ENCODE assay signal across 10 cellular contexts in genomic region chr2:240454031-240454901, GRCh38. TPM values are rescaled to one million over a fixed set of nuclear protein-coding genes. Genes with fewer than 3 reads are reported as not detected.
DNase-seq lines count a peak whose midpoint lies in the region; ATAC-seq and TF ChIP-seq lines count a peak whose summit lies in the region.
"Had no signal": no experiment of that assay in that cellular context is flagged by ENCODE, and none has a peak within 500 bp of the region (broad histone marks: within the 10 kb centered on the region; RNA-seq: fewer than 3 reads in every experiment).

No MANE protein-coding gene starts in this region.

- H3K9me3 ChIP-seq in mesodermal cell (ENCODE audit: control insufficient read depth, low read length) (no peaks in the 10 kb centered on the region), thymus (ENCODE audit: control insufficient read depth) (no peaks in the 10 kb centered on the region)
- H3K9me3 ChIP-seq: spleen had no signal

- CTCF ChIA-PET in activated naive CD4-positive, alpha-beta T cell treated with anti-CD3 and anti-CD28 coated beads, Interleukin-2, amount 10 ng/mL, durations not matched to agents 7 days and 5 days (lab: Charles Lee), result no interaction called here

- DNase-seq in activated naive CD4-positive, alpha-beta T cell treated with anti-CD3 and anti-CD28 coated beads, Interleukin-2, amount 10 ng/mL, durations not matched to agents 7 days and 5 days, result no peak
- no peak for DNase-seq in activated naive CD4-positive, alpha-beta T cell (lab: John Stamatoyannopoulos, UW)
- peak in 14 of 61 donors; percentile 24 to 75 (median 46) for DNase-seq in caudate nucleus (lab: John Stamatoyannopoulos, UW)
- no peak for DNase-seq in lower leg skin (ENCODE audit: low spot score in 2 of 2)
- no peak for DNase-seq in epidermal melanocyte (ENCODE audit: insufficient read length, low spot score)
- DNase-seq: OCI-M1 had no signal

- intact Hi-C loops in lower leg skin (cut with DNase I; ENCODE audit: low total_unique reads), result no loop called here

- H3K4me3 Mint-ChIP-seq in activated naive CD4-positive, alpha-beta T cell treated with anti-CD3 and anti-CD28 coated beads, Interleukin-2, amount 10 ng/mL, durations not matched to agents 7 days and 5 days, result peak overlapping the region; percentile 49

- H3K9me3 Mint-ChIP-seq in activated naive CD4-positive, alpha-beta T cell treated with anti-CD3 and anti-CD28 coated beads, Interleukin-2, amount 10 ng/mL, durations not matched to agents 7 days and 5 days, result no peaks in the 10 kb centered on the region

- ATAC-seq in HG02763 (IDR thresholded peaks at IDR 0.05; ENCODE audit: unreplicated experiment), result no peak

- H3K27ac Mint-ChIP-seq in activated naive CD4-positive, alpha-beta T cell treated with anti-CD3 and anti-CD28 coated beads, Interleukin-2, amount 10 ng/mL, durations not matched to agents 7 days and 5 days, result no peak overlapping the region

- H3K36me3 Mint-ChIP-seq in activated naive CD4-positive, alpha-beta T cell treated with anti-CD3 and anti-CD28 coated beads, Interleukin-2, amount 10 ng/mL, durations not matched to agents 7 days and 5 days, result no peaks in the 10 kb centered on the region

- peaks cover 59% of the 10 kb centered on the region for H3K27me3 ChIP-seq in thymus (ENCODE audit: control insufficient read depth, insufficient read depth)

- H3K27me3 Mint-ChIP-seq in activated naive CD4-positive, alpha-beta T cell treated with anti-CD3 and anti-CD28 coated beads, Interleukin-2, amount 10 ng/mL, durations not matched to agents 7 days and 5 days, result peaks cover 89% of the 10 kb centered on the region

- H3K4me3 ChIP-seq in mesodermal cell (ENCODE audit: extremely low read depth, insufficient read depth, low read length, poor library complexity, severe bottlenecking) (peak overlapping the region; percentile 24), thymus (ENCODE audit: low read length) (peak overlapping the region; percentile 42), lower leg skin (ENCODE audit: low read depth, poor library complexity, severe bottlenecking) (no peak overlapping the region)

- H3K36me3 ChIP-seq in mesodermal cell (ENCODE audit: control insufficient read depth, insufficient read depth, low read length) (peaks cover 4% of the 10 kb centered on the region), thymus (ENCODE audit: control insufficient read depth, insufficient read depth) (no peaks in the 10 kb centered on the region)
- H3K36me3 ChIP-seq: spleen had no signal

- no peak for TF ChIP-seq POLR2A in lower leg skin (IDR thresholded peaks at IDR 0.05)

- peaks cover 2% of the 10 kb centered on the region for H3K4me1 Mint-ChIP-seq in activated naive CD4-positive, alpha-beta T cell treated with anti-CD3 and anti-CD28 coated beads, Interleukin-2, amount 10 ng/mL, durations not matched to agents 7 days and 5 days

- H3K27ac ChIP-seq in caudate nucleus (ENCODE audit: low read depth, low read length) (peak overlapping the region; percentile 63), mesodermal cell (ENCODE audit: low read depth, low read length, severe bottlenecking) (no peak overlapping the region), thymus (ENCODE audit: low read depth) (no peak overlapping the region)
- H3K27ac ChIP-seq: spleen had no signal

- WGBS in mesodermal cell (ENCODE audit: insufficient coverage in 2 of 2), 2 experiments, result 19 to 31% methylated on average over 27 to 38 of the region's 40 CpGs
- WGBS in thymus, result 15% methylated on average over 40 of the region's 40 CpGs
- WGBS in lower leg skin, 2 donors, result 26 to 27% methylated on average over 33 to 39 of the region's 40 CpGs

- H3K4me1 ChIP-seq in mesodermal cell (ENCODE audit: control insufficient read depth, insufficient read depth, low read length, poor library complexity, severe bottlenecking) (peaks cover 64% of the 10 kb centered on the region), thymus (ENCODE audit: control insufficient read depth, insufficient read depth, low read length) (no peaks in the 10 kb centered on the region)

- TF ChIP-seq CTCF in lower leg skin (IDR thresholded peaks at IDR 0.05), result no peak

RNA-seq across cellular contexts. Expression of gene GPC1, which starts 18.8 kb away (rescaled TPM):
- 61.4 TPM for polyA plus RNA-seq in mesodermal cell (2013, experiment 1 of 2)
- 48.8 TPM for polyA plus RNA-seq in mesodermal cell (2013, experiment 2 of 2)
- polyA plus RNA-seq in thymus, result 46.6 TPM
- 100 to 1,000 TPM in 3 of 4 donors, 10 to 100 TPM in 1; 87.6 to 145 (median 114) TPM for total RNA-seq in lower leg skin
